ENCODE assay signal across 8 cellular contexts in the genomic region with DNA sequence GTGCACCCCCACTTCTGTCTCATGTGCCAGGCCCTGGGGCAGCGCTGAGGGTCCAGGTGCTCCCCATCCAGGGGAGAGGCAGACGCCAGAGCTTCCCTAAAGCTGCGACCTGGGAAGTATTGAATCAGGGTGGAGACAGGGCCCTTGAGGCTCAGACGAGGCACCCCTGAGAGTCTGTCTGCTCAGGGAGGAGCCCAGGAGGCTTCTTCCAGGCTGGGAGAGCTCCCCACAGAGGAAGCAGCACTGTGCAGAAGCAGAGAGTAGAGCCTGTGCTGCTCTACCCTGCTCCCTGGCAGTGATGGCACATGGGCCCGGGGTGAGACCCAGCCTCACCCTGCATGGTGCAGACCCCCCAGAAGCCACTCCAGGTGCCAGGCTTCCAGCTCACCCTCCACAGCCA.
DNase-seq lines count a peak whose midpoint lies in the region; ATAC-seq, FAIRE-seq and TF ChIP-seq lines count a peak whose summit lies in the region.
"Not testable (repeated sequence)": the region's sequence is repeated elsewhere in the genome, so short reads cannot be mapped to it uniquely, and the experiment has no call there.

No MANE protein-coding gene starts in this region.

- H3K27me3 ChIP-seq in GM23338 (ENCODE audit: insufficient read depth); K562 (ENCODE audit: control insufficient read depth in 2 of 2, insufficient read depth in 2 of 2, low read length in 2 of 2); endodermal cell (ENCODE audit: control insufficient read depth, insufficient read depth, low read length, poor library complexity, severe bottlenecking); HepG2 (ENCODE audit: control insufficient read depth in 1 of 2, insufficient read depth in 2 of 2, low read length in 2 of 2); neural progenitor cell; spleen (replicated peaks in 1 of 7); upper lobe of right lung: not testable (repeated sequence)

- H3K4me3 Mint-ChIP-seq in GM23338, endodermal cell, neural progenitor cell: not testable (repeated sequence)

- not testable (repeated sequence) for H3K4me3 ChIP-seq in GM23338; K562; endodermal cell (ENCODE audit: low read length); HepG2 (replicated peaks in 1 of 3; ENCODE audit: insufficient read depth in 1 of 3, low read depth in 2 of 3, low read length in 3 of 3); neural progenitor cell; spleen; upper lobe of right lung

- H3K9me2 ChIP-seq in GM23338 (ENCODE audit: insufficient read depth) = not testable (repeated sequence)

- not testable (repeated sequence) for TF ChIP-seq EP300 in K562 (IDR thresholded peaks at IDR 0.05; ENCODE audit: low read length); HepG2 (IDR thresholded peaks at IDR 0.05; ENCODE audit: low read depth in 2 of 2, low read length in 2 of 2); HepG2 (CRISPR knock-in tag; IDR thresholded peaks at IDR 0.05; ENCODE audit: borderline replicate concordance)

- H3K9me1 ChIP-seq in K562 (ENCODE audit: control insufficient read depth, insufficient read depth, low read length) = not testable (repeated sequence)

- not testable (repeated sequence) for H3K79me2 ChIP-seq in GM23338 (replicated peaks; ENCODE audit: insufficient read depth); K562 (ENCODE audit: control insufficient read depth, insufficient read depth, low read length); HepG2 (ENCODE audit: insufficient read depth, low read length); neural progenitor cell (ENCODE audit: low read depth)

- intact Hi-C loops in K562 (cut with micrococcal nuclease); left ventricle myocardium superior (cut with micrococcal nuclease); HepG2 (cut with micrococcal nuclease; ENCODE audit: unreplicated experiment); spleen (cut with DNase I; ENCODE audit: low total_unique reads); upper lobe of right lung (cut with DNase I): not testable (repeated sequence)

- not testable (repeated sequence) for H3K4me2 ChIP-seq in GM23338; K562 (ENCODE audit: insufficient read depth, low read length); HepG2 (ENCODE audit: low read depth, low read length); neural progenitor cell

- not testable (repeated sequence) for FAIRE-seq in K562 (lab: Jason Lieb, UNC); HepG2 (lab: Jason Lieb, UNC)

- H3K4me1 ChIP-seq in GM23338 (ENCODE audit: insufficient read depth); K562 (replicated peaks in 1 of 2; ENCODE audit: control insufficient read depth in 2 of 2, insufficient read depth in 2 of 2, low read length in 2 of 2); endodermal cell (ENCODE audit: control insufficient read depth, insufficient read depth, low read length); HepG2 (ENCODE audit: insufficient read depth, low read length); neural progenitor cell; spleen; upper lobe of right lung: not testable (repeated sequence)

- H4K20me1 ChIP-seq in GM23338 (replicated peaks; ENCODE audit: insufficient read depth); K562 (replicated peaks; ENCODE audit: control insufficient read depth, insufficient read depth, low read length); HepG2 (ENCODE audit: insufficient read depth, low read length); neural progenitor cell (ENCODE audit: low read depth): not testable (repeated sequence)

- BruUV-seq in K562 (replicated peaks; lab: Mats Ljungman, UMichigan); HepG2 (replicated peaks; lab: Mats Ljungman, UMichigan): not testable (repeated sequence)

- H3K27ac Mint-ChIP-seq in GM23338, endodermal cell, neural progenitor cell: not testable (repeated sequence)

- not testable (repeated sequence) for H3K9me3 ChIP-seq in K562 (replicated peaks; ENCODE audit: control insufficient read depth, insufficient read depth, low read depth, low read length); endodermal cell (ENCODE audit: control insufficient read depth, low read length); HepG2 (ENCODE audit: low read length); neural progenitor cell (ENCODE audit: low read depth); spleen; upper lobe of right lung

- not testable (repeated sequence) for H3K36me3 Mint-ChIP-seq in GM23338 (ENCODE audit: low read depth); endodermal cell (ENCODE audit: low read depth); neural progenitor cell

- not testable (repeated sequence) for TF ChIP-seq CTCF in GM23338 (conservative IDR thresholded peaks at IDR 0.05; ENCODE audit: low read depth in 2 of 2); K562 (IDR thresholded peaks at IDR 0.05 in 2 of 3, conservative IDR thresholded peaks at IDR 0.05 in 1 of 3; ENCODE audit: insufficient read depth in 2 of 3, low read depth in 1 of 3, low read length in 3 of 3); endodermal cell (conservative IDR thresholded peaks at IDR 0.05); HepG2 (CRISPR knock-in tag; IDR thresholded peaks at IDR 0.05); neural progenitor cell (IDR thresholded peaks at IDR 0.05); spleen (IDR thresholded peaks at IDR 0.05 in 8 of 11, conservative IDR thresholded peaks at IDR 0.05 in 3 of 11); upper lobe of right lung (IDR thresholded peaks at IDR 0.05)

- WGBS in K562 (ENCODE audit: insufficient coverage, low coverage, missing lambda C conversion rate) = 0% methylated on average over 3 of the region's 5 CpGs
- 88 to 100% methylated on average over 2 to 3 of the region's 5 CpGs for WGBS in endodermal cell (ENCODE audit: insufficient coverage in 1 of 2, insufficient read length in 1 of 2), 2 experiments
- WGBS in HepG2 (ENCODE audit: low lambda C conversion rate) = 46% methylated on average over 3 of the region's 5 CpGs
- WGBS in spleen, 5 donors = 75 to 94% (median 80%) methylated on average over 4 to 5 of the region's 5 CpGs

- H3K9me3 Mint-ChIP-seq in GM23338, endodermal cell, neural progenitor cell: not testable (repeated sequence)

- not testable (repeated sequence) for H3F3A ChIP-seq in GM23338 (replicated peaks; ENCODE audit: low read depth); neural progenitor cell (ENCODE audit: low read depth)

- H3K9ac ChIP-seq in K562 (ENCODE audit: insufficient read depth in 1 of 2, low read depth in 2 of 2, low read length in 2 of 2); endodermal cell (ENCODE audit: extremely low read depth, low read length, poor library complexity, severe bottlenecking); HepG2 (ENCODE audit: insufficient read depth, low read depth, low read length); neural progenitor cell: not testable (repeated sequence)

- not testable (repeated sequence) for H3K27ac ChIP-seq in GM23338 (ENCODE audit: low read depth); K562 (ENCODE audit: extremely low read depth, low read depth, low read length); endodermal cell (ENCODE audit: low read depth, low read length); HepG2 (ENCODE audit: extremely low read length, insufficient read depth, low read length); neural progenitor cell; spleen; upper lobe of right lung

- POLR2A ChIA-PET in K562 (lab: Yijun Ruan, JAX); HepG2 (lab: Yijun Ruan, JAX): not testable (repeated sequence)

- not testable (repeated sequence) for H3K27me3 Mint-ChIP-seq in GM23338 (ENCODE audit: insufficient read depth, low read depth, poor library complexity); endodermal cell (ENCODE audit: insufficient read depth); neural progenitor cell (ENCODE audit: insufficient read depth, low read depth)

- TF ChIP-seq POLR2A in K562 (conservative IDR thresholded peaks at IDR 0.05); HepG2 (IDR thresholded peaks at IDR 0.05; ENCODE audit: insufficient read depth in 1 of 2, low read depth in 2 of 2, low read length in 2 of 2); spleen (IDR thresholded peaks at IDR 0.05): not testable (repeated sequence)

- not testable (repeated sequence) for H3K36me3 ChIP-seq in GM23338 (ENCODE audit: insufficient read depth); K562 (ENCODE audit: control insufficient read depth, insufficient read depth, low read length); endodermal cell (ENCODE audit: control insufficient read depth, insufficient read depth, low read length); HepG2 (replicated peaks in 1 of 2; ENCODE audit: control insufficient read depth in 1 of 2, insufficient read depth in 2 of 2, low read length in 2 of 2); neural progenitor cell; spleen; upper lobe of right lung

- ATAC-seq in GM23338 (peak; percentile 21), K562 (peak; percentile 14; the same call in 2 of the 3 replicates), left ventricle myocardium superior (peak; percentile 18), HepG2 (peak; percentile 45), upper lobe of right lung (peak; percentile 5)

- DNase-seq in GM23338 (ENCODE audit: low spot score); K562 (ENCODE audit: extremely low read depth in 1 of 4, low spot score in 3 of 4); left ventricle myocardium superior; HepG2 (ENCODE audit: low spot score): not testable (repeated sequence)
- DNase-seq in endodermal cell = peak; percentile 36
- peak; percentile 1 for DNase-seq in neural progenitor cell (ENCODE audit: low spot score)
- DNase-seq in spleen = peak; percentile 43
- DNase-seq in upper lobe of right lung = peak; percentile 46

- TF ChIP-seq RAD21 in K562 (CRISPR knock-in tag; conservative IDR thresholded peaks at IDR 0.05 in 1 of 2, IDR thresholded peaks at IDR 0.05 in 1 of 2); HepG2 (CRISPR knock-in tag; IDR thresholded peaks at IDR 0.05): not testable (repeated sequence)

- CTCF ChIA-PET in K562 (lab: Yijun Ruan, JAX; ENCODE audit: low intra/inter-chr PET ratio); HepG2 (lab: Yijun Ruan, JAX; ENCODE audit: low intra/inter-chr PET ratio, low total read pairs): not testable (repeated sequence)

- not testable (repeated sequence) for H3K4me1 Mint-ChIP-seq in GM23338, endodermal cell, neural progenitor cell

- H2AFZ ChIP-seq in GM23338; K562 (ENCODE audit: low read depth, low read length); HepG2 (ENCODE audit: low read length); neural progenitor cell (replicated peaks): not testable (repeated sequence)

- in situ Hi-C loops in K562 (cut with MboI); HepG2 (cut with HindIII; ENCODE audit: extremely low pct_ligation_motif_present, low pct_unique_long_range_greater_than_20kb): not testable (repeated sequence)
